ENCODE assay signal across 20 cellular contexts in the genomic region with DNA sequence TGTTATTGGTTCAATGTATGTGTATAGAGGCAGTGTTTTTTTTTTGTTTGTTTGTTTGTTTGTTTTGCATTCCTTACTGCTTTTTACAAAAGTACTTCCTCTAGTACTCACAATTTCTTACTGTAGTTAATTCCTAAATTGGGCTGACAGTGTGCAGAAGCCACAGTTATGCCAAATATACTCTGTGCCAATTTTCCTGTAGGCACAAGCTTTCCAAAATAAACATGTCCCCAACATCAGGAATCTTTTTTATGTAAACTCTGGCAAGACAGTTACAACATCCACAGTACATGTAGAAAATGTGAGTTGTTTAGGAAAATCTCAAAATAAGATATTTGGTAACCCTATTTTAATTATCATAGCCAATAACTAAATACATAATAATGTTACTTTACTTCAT.
DNase-seq lines count a peak whose midpoint lies in the region; TF ChIP-seq lines count a peak whose summit lies in the region.
"Had no signal": no experiment of that assay in that cellular context is flagged by ENCODE, and none has a peak within 500 bp of the region (broad histone marks: within the 10 kb centered on the region; RNA-seq: fewer than 3 reads in every experiment).

No MANE protein-coding gene starts in this region.

- TF ChIP-seq CTCF in SK-N-SH (IDR thresholded peaks at IDR 0.05), result no peak

- DNase-seq in EL (peak; percentile 69), SK-N-SH (no peak), fibroblast of peridontal ligament (ENCODE audit: extremely low read depth) (peak; percentile 82), G401 (ENCODE audit: low spot score) (no peak), NCI-H1092 treated with DMSO at 0.1 percent for 48 hours (lab: John Stamatoyannopoulos, UW) (no peak), NCI-H2107 treated with DMSO at 0.1 percent for 48 hours (lab: John Stamatoyannopoulos, UW; ENCODE audit: unreplicated experiment) (no peak), ureter (ENCODE audit: low spot score) (no peak)
- DNase-seq: activated CD4-positive, alpha-beta T cell treated with anti-CD3 and anti-CD28 coated beads for 1 hour; activated naive CD4-positive, alpha-beta T cell treated with anti-CD3 and anti-CD28 coated beads, Interleukin-2, amount 50 U/mL, for 16 hours; activated T-cell treated with anti-CD3 and anti-CD28 coated beads, Interleukin-2, amount 50 U/mL, for 72 hours; dermis blood vessel endothelial cell; lower lobe of right lung; NCI-H1417; NCI-H2171; NCI-H748 treated with DMSO at 0.1 percent for 48 hours; PC-9 had no signal

- CTCF ChIA-PET in SK-N-SH (lab: Yijun Ruan, JAX), result interaction anchor here (0.8 to 1.4 kb wide), 3 partner anchors 13 to 43 kb away, joined by 3 read pairs; no protein-coding TSS in a partner anchor

- in situ Hi-C loops in G401 (cut with HindIII; ENCODE audit: low sequenced_read_pairs), result no loop called here

- peak in 1 of 2 experiments; percentile 56; a peak in 1 of 4 replicates for TF ChIP-seq EP300 in SK-N-SH (IDR thresholded peaks at IDR 0.05; ENCODE audit: borderline replicate concordance in 1 of 2, low read depth in 1 of 2, low read length in 1 of 2)

- TF ChIP-seq RAD21 in SK-N-SH (IDR thresholded peaks at IDR 0.05; ENCODE audit: low read length), result no peak

- POLR2A ChIA-PET in SK-N-SH (lab: Yijun Ruan, JAX), result no interaction called here

- peaks cover 2% of the 10 kb centered on the region for H3F3A ChIP-seq in SK-N-SH (replicated peaks; ENCODE audit: insufficient read depth)

- H3K27ac ChIP-seq in ACC112 (ENCODE audit: low read depth, low read length) (peak overlapping the region; percentile 11; the same call in 1 of the 2 replicates), SK-N-SH (ENCODE audit: low read depth in 2 of 2, low read length in 1 of 2) (peak overlapping the region; percentile 32 to 40; a peak in 2 of 4 replicates)
- H3K27ac ChIP-seq: lower lobe of right lung, PC-9, suprapubic skin, vagina had no signal

- no peak overlapping the region for H3K4me2 ChIP-seq in SK-N-SH
- H3K4me2 ChIP-seq: GM23338, PC-9 had no signal

- H3K27me3 ChIP-seq in ACC112 (ENCODE audit: insufficient read depth, low read length) (no peaks in the 10 kb centered on the region), SK-N-SH (ENCODE audit: insufficient read depth) (no peaks in the 10 kb centered on the region)
- H3K27me3 ChIP-seq: suprapubic skin, vagina had no signal

- H3K36me3 ChIP-seq in ACC112 (ENCODE audit: insufficient read depth, low read length) (no peaks in the 10 kb centered on the region), SK-N-SH (replicated peaks in 1 of 2; ENCODE audit: control insufficient read depth in 1 of 2, insufficient read depth in 2 of 2, low read length in 1 of 2) (no peaks in the 10 kb centered on the region)
- H3K36me3 ChIP-seq: lower lobe of right lung, suprapubic skin, vagina had no signal

- H3K9me3 ChIP-seq in SK-N-SH, result no peaks in the 10 kb centered on the region
- H3K9me3 ChIP-seq: lower lobe of right lung, suprapubic skin, vagina had no signal

- H2AFZ ChIP-seq in ACC112 (ENCODE audit: low read length, unreplicated experiment), result no peak overlapping the region
- no peak overlapping the region for H2AFZ ChIP-seq in SK-N-SH (ENCODE audit: low read depth)
- H2AFZ ChIP-seq: PC-9 had no signal

- no peaks in the 10 kb centered on the region for H3K79me2 ChIP-seq in ACC112 (ENCODE audit: control insufficient read depth, insufficient read depth, low read length, unreplicated experiment)
- H3K79me2 ChIP-seq in SK-N-SH (ENCODE audit: insufficient read depth), result no peaks in the 10 kb centered on the region

- no peak overlapping the region for H3K9ac ChIP-seq in SK-N-SH

- H3K4me3 ChIP-seq in ACC112 (ENCODE audit: low read depth, low read length) (no peak overlapping the region), SK-N-SH (ENCODE audit: low read depth in 2 of 2, low read length in 1 of 2) (no peak overlapping the region)
- H3K4me3 ChIP-seq: GM23338, lower lobe of right lung, PC-9, suprapubic skin, vagina had no signal

- peaks cover 23% of the 10 kb centered on the region for H3K4me1 ChIP-seq in ACC112 (ENCODE audit: control insufficient read depth, insufficient read depth, low read length, unreplicated experiment)
- no peaks in the 10 kb centered on the region; a peak in 1 of 4 replicates for H3K4me1 ChIP-seq in SK-N-SH (ENCODE audit: control insufficient read depth in 1 of 2, insufficient read depth in 2 of 2, low read depth in 1 of 2, low read length in 1 of 2)
- H3K4me1 ChIP-seq: lower lobe of right lung, vagina had no signal

- no peaks in the 10 kb centered on the region for H4K20me1 ChIP-seq in SK-N-SH (ENCODE audit: insufficient read depth)

- no peaks in the 10 kb centered on the region for H3K9me2 ChIP-seq in SK-N-SH

TF ChIP-seq in SK-N-SH, 30 proteins besides CTCF, POLR2A, EP300 and RAD21:
- TF ChIP-seq, protein P1, sequence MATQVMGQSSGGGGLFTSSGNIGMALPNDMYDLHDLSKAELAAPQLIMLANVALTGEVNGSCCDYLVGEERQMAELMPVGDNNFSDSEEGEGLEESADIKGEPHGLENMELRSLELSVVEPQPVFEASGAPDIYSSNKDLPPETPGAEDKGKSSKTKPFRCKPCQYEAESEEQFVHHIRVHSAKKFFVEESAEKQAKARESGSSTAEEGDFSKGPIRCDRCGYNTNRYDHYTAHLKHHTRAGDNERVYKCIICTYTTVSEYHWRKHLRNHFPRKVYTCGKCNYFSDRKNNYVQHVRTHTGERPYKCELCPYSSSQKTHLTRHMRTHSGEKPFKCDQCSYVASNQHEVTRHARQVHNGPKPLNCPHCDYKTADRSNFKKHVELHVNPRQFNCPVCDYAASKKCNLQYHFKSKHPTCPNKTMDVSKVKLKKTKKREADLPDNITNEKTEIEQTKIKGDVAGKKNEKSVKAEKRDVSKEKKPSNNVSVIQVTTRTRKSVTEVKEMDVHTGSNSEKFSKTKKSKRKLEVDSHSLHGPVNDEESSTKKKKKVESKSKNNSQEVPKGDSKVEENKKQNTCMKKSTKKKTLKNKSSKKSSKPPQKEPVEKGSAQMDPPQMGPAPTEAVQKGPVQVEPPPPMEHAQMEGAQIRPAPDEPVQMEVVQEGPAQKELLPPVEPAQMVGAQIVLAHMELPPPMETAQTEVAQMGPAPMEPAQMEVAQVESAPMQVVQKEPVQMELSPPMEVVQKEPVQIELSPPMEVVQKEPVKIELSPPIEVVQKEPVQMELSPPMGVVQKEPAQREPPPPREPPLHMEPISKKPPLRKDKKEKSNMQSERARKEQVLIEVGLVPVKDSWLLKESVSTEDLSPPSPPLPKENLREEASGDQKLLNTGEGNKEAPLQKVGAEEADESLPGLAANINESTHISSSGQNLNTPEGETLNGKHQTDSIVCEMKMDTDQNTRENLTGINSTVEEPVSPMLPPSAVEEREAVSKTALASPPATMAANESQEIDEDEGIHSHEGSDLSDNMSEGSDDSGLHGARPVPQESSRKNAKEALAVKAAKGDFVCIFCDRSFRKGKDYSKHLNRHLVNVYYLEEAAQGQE (IDR thresholded peaks at IDR 0.05; ENCODE audit: low read depth, low read length), result no peak
- TF ChIP-seq TCF12 (IDR thresholded peaks at IDR 0.05), result peak; percentile 84
- peak; percentile 23; the same call in 1 of the 2 replicates for TF ChIP-seq MEF2A (IDR thresholded peaks at IDR 0.05; ENCODE audit: borderline replicate concordance, low read depth)
- TF ChIP-seq MXI1 (IDR thresholded peaks at IDR 0.05; ENCODE audit: low read depth, low read length), result no peak
- TF ChIP-seq JUND (IDR thresholded peaks at IDR 0.05), result peak; percentile 34
- peak; percentile 96 for TF ChIP-seq NFIC (IDR thresholded peaks at IDR 0.05; ENCODE audit: borderline replicate concordance)
- TF ChIP-seq, protein P2, sequence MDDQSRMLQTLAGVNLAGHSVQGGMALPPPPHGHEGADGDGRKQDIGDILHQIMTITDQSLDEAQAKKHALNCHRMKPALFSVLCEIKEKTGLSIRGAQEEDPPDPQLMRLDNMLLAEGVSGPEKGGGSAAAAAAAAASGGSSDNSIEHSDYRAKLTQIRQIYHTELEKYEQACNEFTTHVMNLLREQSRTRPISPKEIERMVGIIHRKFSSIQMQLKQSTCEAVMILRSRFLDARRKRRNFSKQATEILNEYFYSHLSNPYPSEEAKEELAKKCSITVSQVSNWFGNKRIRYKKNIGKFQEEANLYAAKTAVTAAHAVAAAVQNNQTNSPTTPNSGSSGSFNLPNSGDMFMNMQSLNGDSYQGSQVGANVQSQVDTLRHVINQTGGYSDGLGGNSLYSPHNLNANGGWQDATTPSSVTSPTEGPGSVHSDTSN (IDR thresholded peaks at IDR 0.05), result peak; percentile 65; the same call in 1 of the 2 replicates

Comparison
In these comparisons a context has a peak if more than half of its experiments do, and no peak if none do; other contexts are left out.
1. DNase-seq: peak in EL (single experiment) and fibroblast of peridontal ligament (single experiment); none in SK-N-SH (single experiment), G401 (single experiment), NCI-H1092 treated with DMSO at 0.1 percent for 48 hours (single experiment), NCI-H2107 treated with DMSO at 0.1 percent for 48 hours (single experiment) and ureter (single experiment).